Comparison of ENCODE assay signal across 1 cellular context in genomic region chr3:184171562-184171961, GRCh38.
TF ChIP-seq lines count a peak whose summit lies in the region.

No MANE protein-coding gene starts in this region.

TF ChIP-seq in H1, 55 proteins besides CTCF, POLR2A, EP300 and RAD21:
- no peak for TF ChIP-seq POU5F1 (IDR thresholded peaks at IDR 0.05; ENCODE audit: low read depth, low read length)
- no peak for TF ChIP-seq PHF8 (conservative IDR thresholded peaks at IDR 0.05; ENCODE audit: low read depth, low read length)
- TF ChIP-seq MAFK (IDR thresholded peaks at IDR 0.05; ENCODE audit: low read depth, low read length): no peak
- no peak for TF ChIP-seq KDM5A (IDR thresholded peaks at IDR 0.05; ENCODE audit: low read length)
- no peak for TF ChIP-seq SIN3A (conservative IDR thresholded peaks at IDR 0.05 in 1 of 2, IDR thresholded peaks at IDR 0.05 in 1 of 2; ENCODE audit: low read depth in 1 of 2, low read length in 2 of 2)
- no peak for TF ChIP-seq KDM4A (IDR thresholded peaks at IDR 0.05; ENCODE audit: low read depth, low read length, severe bottlenecking)
- no peak for TF ChIP-seq RBBP5 (IDR thresholded peaks at IDR 0.05; ENCODE audit: borderline replicate concordance, low read depth, low read length)
- TF ChIP-seq SP1 (IDR thresholded peaks at IDR 0.05; ENCODE audit: low read depth, low read length): no peak
- TF ChIP-seq SP2 (IDR thresholded peaks at IDR 0.05; ENCODE audit: low read length): no peak
- no peak for TF ChIP-seq RNF2 (IDR thresholded peaks at IDR 0.05; ENCODE audit: borderline replicate concordance, low read depth, low read length, missing control alignments, poor library complexity, severe bottlenecking)
- no peak for TF ChIP-seq CTBP2 (IDR thresholded peaks at IDR 0.05; ENCODE audit: borderline replicate concordance, insufficient read depth, insufficient read length, low read length)
- no peak for TF ChIP-seq GTF2F1 (IDR thresholded peaks at IDR 0.05; ENCODE audit: borderline replicate concordance, low read depth, low read length)
- no peak for TF ChIP-seq HDAC6 (IDR thresholded peaks at IDR 0.05; ENCODE audit: low read depth, low read length)
